In the genomic region with DNA sequence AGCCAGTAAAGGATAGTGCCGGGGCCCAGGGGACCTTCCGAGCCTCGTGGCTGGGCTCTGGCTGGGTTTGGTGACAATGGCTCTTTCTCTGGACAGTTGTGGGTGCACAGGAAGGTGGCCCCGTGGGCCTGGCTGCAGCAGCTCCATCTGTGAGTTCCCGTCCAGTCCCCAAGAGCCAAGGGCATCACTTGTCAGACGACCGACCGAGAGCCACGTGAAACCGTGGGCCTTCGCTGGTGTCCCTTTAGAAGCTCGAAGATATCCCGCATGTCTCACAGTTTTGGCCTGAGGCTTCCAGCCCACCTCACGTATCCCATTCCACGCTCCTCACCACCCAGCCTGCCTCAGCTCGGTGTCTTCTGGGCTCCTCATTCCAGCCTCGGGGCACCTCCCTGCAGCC, we compare ENCODE assay signal across 2 cellular contexts.
TF ChIP-seq lines count a peak whose summit lies in the region.

No MANE protein-coding gene starts in this region.

TF ChIP-seq in H1, 55 proteins besides CTCF, POLR2A, EP300 and RAD21:
- no peak for TF ChIP-seq BRCA1 (IDR thresholded peaks at IDR 0.05; ENCODE audit: low read depth, low read length)
- TF ChIP-seq SRF (IDR thresholded peaks at IDR 0.05; ENCODE audit: low read depth, low read length): no peak
- no peak for TF ChIP-seq HDAC6 (IDR thresholded peaks at IDR 0.05; ENCODE audit: low read depth, low read length)
- TF ChIP-seq CEBPB (IDR thresholded peaks at IDR 0.05; ENCODE audit: low read depth, low read length): no peak
- TF ChIP-seq NRF1 (IDR thresholded peaks at IDR 0.05; ENCODE audit: low read depth, low read length): no peak
- no peak for TF ChIP-seq RXRA (IDR thresholded peaks at IDR 0.05; ENCODE audit: insufficient read depth, low read depth, low read length)
- TF ChIP-seq SAP30 (IDR thresholded peaks at IDR 0.05; ENCODE audit: insufficient read depth, insufficient replicate concordance, low read length): no peak
- TF ChIP-seq CTBP2 (IDR thresholded peaks at IDR 0.05; ENCODE audit: borderline replicate concordance, insufficient read depth, insufficient read length, low read length): no peak
- TF ChIP-seq MAX (IDR thresholded peaks at IDR 0.05): no peak
- TF ChIP-seq TEAD4 (IDR thresholded peaks at IDR 0.05; ENCODE audit: low read depth, low read length): no peak
- TF ChIP-seq SIRT6 (IDR thresholded peaks at IDR 0.05; ENCODE audit: low read length): no peak
- no peak for TF ChIP-seq SIN3A (conservative IDR thresholded peaks at IDR 0.05 in 1 of 2, IDR thresholded peaks at IDR 0.05 in 1 of 2; ENCODE audit: low read depth in 1 of 2, low read length in 2 of 2)

TF ChIP-seq in GM23338, 12 proteins besides CTCF, POLR2A, EP300 and RAD21:
- TF ChIP-seq, protein P1, sequence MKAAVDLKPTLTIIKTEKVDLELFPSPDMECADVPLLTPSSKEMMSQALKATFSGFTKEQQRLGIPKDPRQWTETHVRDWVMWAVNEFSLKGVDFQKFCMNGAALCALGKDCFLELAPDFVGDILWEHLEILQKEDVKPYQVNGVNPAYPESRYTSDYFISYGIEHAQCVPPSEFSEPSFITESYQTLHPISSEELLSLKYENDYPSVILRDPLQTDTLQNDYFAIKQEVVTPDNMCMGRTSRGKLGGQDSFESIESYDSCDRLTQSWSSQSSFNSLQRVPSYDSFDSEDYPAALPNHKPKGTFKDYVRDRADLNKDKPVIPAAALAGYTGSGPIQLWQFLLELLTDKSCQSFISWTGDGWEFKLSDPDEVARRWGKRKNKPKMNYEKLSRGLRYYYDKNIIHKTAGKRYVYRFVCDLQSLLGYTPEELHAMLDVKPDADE (IDR thresholded peaks at IDR 0.05): no peak
- no peak for TF ChIP-seq ZNF114 (CRISPR knock-in tag; IDR thresholded peaks at IDR 0.05)
- TF ChIP-seq POLR2AphosphoS5 (IDR thresholded peaks at IDR 0.05; ENCODE audit: low read depth): no peak
- TF ChIP-seq REST (IDR thresholded peaks at IDR 0.05; ENCODE audit: unreplicated experiment): no peak
- TF ChIP-seq CREB1 (CRISPR knock-in tag; IDR thresholded peaks at IDR 0.05; ENCODE audit: low read depth): no peak
- no peak for TF ChIP-seq ZNF462 (CRISPR knock-in tag; IDR thresholded peaks at IDR 0.05)
- TF ChIP-seq STAT1 (IDR thresholded peaks at IDR 0.05; ENCODE audit: unreplicated experiment): no peak
- TF ChIP-seq EZH2phosphoT487 (IDR thresholded peaks at IDR 0.05; ENCODE audit: unreplicated experiment): no peak
- TF ChIP-seq NANOG (IDR thresholded peaks at IDR 0.05; ENCODE audit: borderline replicate concordance): no peak
- no peak for TF ChIP-seq JUNB (IDR thresholded peaks at IDR 0.05; ENCODE audit: unreplicated experiment)
- TF ChIP-seq ZNF331 (CRISPR knock-in tag; IDR thresholded peaks at IDR 0.05; ENCODE audit: low read depth): no peak
- TF ChIP-seq EZH2 (IDR thresholded peaks at IDR 0.05; ENCODE audit: low read depth, unreplicated experiment): no peak
